Comparison of ENCODE assay signal across 1 cellular context in the genomic region with DNA sequence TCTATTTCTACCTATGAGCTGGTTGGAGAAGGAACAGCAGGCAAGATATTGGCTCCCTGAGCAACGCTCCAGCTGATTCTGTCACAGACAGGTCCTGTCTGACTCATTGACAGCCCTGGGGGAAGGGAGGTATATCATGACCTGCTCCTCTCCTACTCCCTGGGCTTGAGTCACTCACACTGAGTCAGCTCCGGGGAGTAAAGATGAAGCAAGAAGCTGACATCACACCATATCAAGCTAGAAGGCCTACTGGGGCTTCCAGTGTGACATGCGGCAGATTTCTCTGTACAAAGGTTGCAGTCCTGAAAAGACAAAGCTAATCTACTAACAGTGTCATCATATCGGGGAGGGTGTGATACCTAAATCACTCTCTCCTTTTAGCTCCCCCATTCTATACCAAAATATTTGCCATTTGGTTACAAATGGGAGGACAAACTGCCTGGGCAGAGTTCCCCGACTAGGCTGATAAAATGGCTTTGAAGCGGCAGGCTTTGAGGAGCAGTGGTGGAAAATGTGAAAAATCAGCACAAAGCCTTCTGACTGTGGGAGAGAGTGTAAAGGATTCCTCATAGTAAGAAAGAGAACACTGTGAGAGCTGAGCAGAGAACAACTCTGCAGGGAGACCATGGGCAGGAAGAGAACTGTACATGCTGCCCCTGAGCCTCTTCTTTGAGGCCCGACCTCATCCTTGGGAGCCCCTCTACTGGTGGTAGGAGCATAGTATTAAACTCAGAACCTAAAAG.
TF ChIP-seq lines count a peak whose summit lies in the region.

No MANE protein-coding gene starts in this region.

TF ChIP-seq in K562, 482 proteins besides CTCF, POLR2A, EP300 and RAD21 (continued from another document and continues in another):
- TF ChIP-seq, protein P1, sequence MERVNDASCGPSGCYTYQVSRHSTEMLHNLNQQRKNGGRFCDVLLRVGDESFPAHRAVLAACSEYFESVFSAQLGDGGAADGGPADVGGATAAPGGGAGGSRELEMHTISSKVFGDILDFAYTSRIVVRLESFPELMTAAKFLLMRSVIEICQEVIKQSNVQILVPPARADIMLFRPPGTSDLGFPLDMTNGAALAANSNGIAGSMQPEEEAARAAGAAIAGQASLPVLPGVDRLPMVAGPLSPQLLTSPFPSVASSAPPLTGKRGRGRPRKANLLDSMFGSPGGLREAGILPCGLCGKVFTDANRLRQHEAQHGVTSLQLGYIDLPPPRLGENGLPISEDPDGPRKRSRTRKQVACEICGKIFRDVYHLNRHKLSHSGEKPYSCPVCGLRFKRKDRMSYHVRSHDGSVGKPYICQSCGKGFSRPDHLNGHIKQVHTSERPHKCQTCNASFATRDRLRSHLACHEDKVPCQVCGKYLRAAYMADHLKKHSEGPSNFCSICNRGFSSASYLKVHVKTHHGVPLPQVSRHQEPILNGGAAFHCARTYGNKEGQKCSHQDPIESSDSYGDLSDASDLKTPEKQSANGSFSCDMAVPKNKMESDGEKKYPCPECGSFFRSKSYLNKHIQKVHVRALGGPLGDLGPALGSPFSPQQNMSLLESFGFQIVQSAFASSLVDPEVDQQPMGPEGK (CRISPR knock-in tag; IDR thresholded peaks at IDR 0.05; ENCODE audit: borderline replicate concordance) = no peak; the same call in 1 of the 2 replicates
- peak; percentile 32; the same call in 1 of the 2 replicates for TF ChIP-seq RAD51 (IDR thresholded peaks at IDR 0.05; ENCODE audit: borderline replicate concordance, low read depth)
- TF ChIP-seq ZNF699 (CRISPR knock-in tag; IDR thresholded peaks at IDR 0.05; ENCODE audit: insufficient replicate concordance) = no peak
- peak; percentile 100 for TF ChIP-seq TAF9B (IDR thresholded peaks at IDR 0.05; ENCODE audit: partially characterized antibody)
- TF ChIP-seq, protein P2, sequence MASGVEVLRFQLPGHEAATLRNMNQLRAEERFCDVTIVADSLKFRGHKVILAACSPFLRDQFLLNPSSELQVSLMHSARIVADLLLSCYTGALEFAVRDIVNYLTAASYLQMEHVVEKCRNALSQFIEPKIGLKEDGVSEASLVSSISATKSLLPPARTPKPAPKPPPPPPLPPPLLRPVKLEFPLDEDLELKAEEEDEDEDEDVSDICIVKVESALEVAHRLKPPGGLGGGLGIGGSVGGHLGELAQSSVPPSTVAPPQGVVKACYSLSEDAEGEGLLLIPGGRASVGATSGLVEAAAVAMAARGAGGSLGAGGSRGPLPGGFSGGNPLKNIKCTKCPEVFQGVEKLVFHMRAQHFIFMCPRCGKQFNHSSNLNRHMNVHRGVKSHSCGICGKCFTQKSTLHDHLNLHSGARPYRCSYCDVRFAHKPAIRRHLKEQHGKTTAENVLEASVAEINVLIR (CRISPR knock-in tag; IDR thresholded peaks at IDR 0.05) = peak; percentile 65
- TF ChIP-seq HDAC1 (IDR thresholded peaks at IDR 0.05) = peak in 1 of 2 experiments; percentile 98; a peak in 2 of 4 replicates
- peak; percentile 84 for TF ChIP-seq ETV1 (tag; conservative IDR thresholded peaks at IDR 0.05; ENCODE audit: low read depth)
- TF ChIP-seq ARID1B (IDR thresholded peaks at IDR 0.05) = peak; percentile 93
- no peak for TF ChIP-seq SPI1 (IDR thresholded peaks at IDR 0.05; ENCODE audit: borderline replicate concordance, low read depth, low read length)
- peak; percentile 93 for TF ChIP-seq CREM (IDR thresholded peaks at IDR 0.05; ENCODE audit: low read depth)
- peak; percentile 69; the same call in 1 of the 2 replicates for TF ChIP-seq HINFP (tag; conservative IDR thresholded peaks at IDR 0.05; ENCODE audit: low read depth)
- TF ChIP-seq PML (IDR thresholded peaks at IDR 0.05; ENCODE audit: low read length) = peak; percentile 21; the same call in 1 of the 2 replicates
- TF ChIP-seq TFAP4 (CRISPR knock-in tag; IDR thresholded peaks at IDR 0.05; ENCODE audit: borderline replicate concordance) = peak; percentile 100
- TF ChIP-seq KDM1A (IDR thresholded peaks at IDR 0.05) = peak; percentile 6 to 49; a peak in 2 of 4 replicates
- TF ChIP-seq KDM5B (IDR thresholded peaks at IDR 0.05; ENCODE audit: insufficient replicate concordance, low read depth, low read length) = peak; percentile 48
- 0 out of 2 replicates have a peak, but pooled peaks have one; percentile 27 for TF ChIP-seq TRIM28 (IDR thresholded peaks at IDR 0.05)
- peak; percentile 98 for TF ChIP-seq DPF2 (IDR thresholded peaks at IDR 0.05)
- TF ChIP-seq HSF4 (CRISPR knock-in tag; IDR thresholded peaks at IDR 0.05; ENCODE audit: borderline replicate concordance) = 0 out of 2 replicates have a peak, but pooled peaks have one; percentile 50
- peak; percentile 81 for TF ChIP-seq NCOR1 (IDR thresholded peaks at IDR 0.05)
- peak; percentile 65; the same call in 1 of the 2 replicates for TF ChIP-seq ZBTB17 (CRISPR knock-in tag; IDR thresholded peaks at IDR 0.05)
- TF ChIP-seq, protein P3, sequence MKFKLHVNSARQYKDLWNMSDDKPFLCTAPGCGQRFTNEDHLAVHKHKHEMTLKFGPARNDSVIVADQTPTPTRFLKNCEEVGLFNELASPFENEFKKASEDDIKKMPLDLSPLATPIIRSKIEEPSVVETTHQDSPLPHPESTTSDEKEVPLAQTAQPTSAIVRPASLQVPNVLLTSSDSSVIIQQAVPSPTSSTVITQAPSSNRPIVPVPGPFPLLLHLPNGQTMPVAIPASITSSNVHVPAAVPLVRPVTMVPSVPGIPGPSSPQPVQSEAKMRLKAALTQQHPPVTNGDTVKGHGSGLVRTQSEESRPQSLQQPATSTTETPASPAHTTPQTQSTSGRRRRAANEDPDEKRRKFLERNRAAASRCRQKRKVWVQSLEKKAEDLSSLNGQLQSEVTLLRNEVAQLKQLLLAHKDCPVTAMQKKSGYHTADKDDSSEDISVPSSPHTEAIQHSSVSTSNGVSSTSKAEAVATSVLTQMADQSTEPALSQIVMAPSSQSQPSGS (CRISPR knock-in tag; IDR thresholded peaks at IDR 0.05) = 0 out of 2 replicates have a peak, but pooled peaks have one; percentile 44
- no peak for TF ChIP-seq ZNF76 (CRISPR knock-in tag; IDR thresholded peaks at IDR 0.05; ENCODE audit: borderline replicate concordance)
- peak; percentile 81 for TF ChIP-seq BRD9 (IDR thresholded peaks at IDR 0.05; ENCODE audit: low read depth, partially characterized antibody)
- peak; percentile 85 for TF ChIP-seq ZNF644 (tag; IDR thresholded peaks at IDR 0.05; ENCODE audit: low read depth)
- TF ChIP-seq ZNF592 (IDR thresholded peaks at IDR 0.05) = peak; percentile 97
- no peak for TF ChIP-seq FOXJ3 (CRISPR knock-in tag; IDR thresholded peaks at IDR 0.05)
- TF ChIP-seq, protein P4, sequence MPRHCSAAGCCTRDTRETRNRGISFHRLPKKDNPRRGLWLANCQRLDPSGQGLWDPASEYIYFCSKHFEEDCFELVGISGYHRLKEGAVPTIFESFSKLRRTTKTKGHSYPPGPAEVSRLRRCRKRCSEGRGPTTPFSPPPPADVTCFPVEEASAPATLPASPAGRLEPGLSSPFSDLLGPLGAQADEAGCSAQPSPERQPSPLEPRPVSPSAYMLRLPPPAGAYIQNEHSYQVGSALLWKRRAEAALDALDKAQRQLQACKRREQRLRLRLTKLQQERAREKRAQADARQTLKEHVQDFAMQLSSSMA (CRISPR knock-in tag; IDR thresholded peaks at IDR 0.05) = no peak
- TF ChIP-seq ZNF41 (CRISPR knock-in tag; conservative IDR thresholded peaks at IDR 0.05) = no peak
- TF ChIP-seq IRF1 (CRISPR knock-in tag; IDR thresholded peaks at IDR 0.05; ENCODE audit: borderline replicate concordance) = no peak
- TF ChIP-seq FOXP1 (CRISPR knock-in tag; IDR thresholded peaks at IDR 0.05) = peak; percentile 35; the same call in 1 of the 2 replicates
- no peak for TF ChIP-seq THRAP3 (IDR thresholded peaks at IDR 0.05; ENCODE audit: borderline replicate concordance)
- no peak for TF ChIP-seq NFYB (IDR thresholded peaks at IDR 0.05; ENCODE audit: extremely low read depth, insufficient read length)
- TF ChIP-seq MTA2 (IDR thresholded peaks at IDR 0.05; ENCODE audit: low read depth) = no peak
- TF ChIP-seq BACH1 (tag; IDR thresholded peaks at IDR 0.05) = peak; percentile 91
- TF ChIP-seq SP1 (CRISPR knock-in tag; IDR thresholded peaks at IDR 0.05) = peak; percentile 74; the same call in 1 of the 2 replicates
- TF ChIP-seq RCOR1 (IDR thresholded peaks at IDR 0.05; ENCODE audit: borderline replicate concordance in 1 of 2, low read depth in 2 of 2, low read length in 2 of 2) = peak; percentile 76 to 89
- TF ChIP-seq NONO (IDR thresholded peaks at IDR 0.05; ENCODE audit: low read depth in 2 of 2, low read length in 1 of 2) = peak in 1 of 2 experiments; percentile 29; a peak in 1 of 4 replicates
- no peak for TF ChIP-seq WHSC1 (IDR thresholded peaks at IDR 0.05; ENCODE audit: low read length)
- TF ChIP-seq E4F1 (CRISPR knock-in tag; IDR thresholded peaks at IDR 0.05; ENCODE audit: borderline replicate concordance) = peak; percentile 50; the same call in 1 of the 2 replicates
- TF ChIP-seq MXI1 (IDR thresholded peaks at IDR 0.05; ENCODE audit: low read depth, low read length) = peak; percentile 49
- peak; percentile 45; the same call in 1 of the 2 replicates for TF ChIP-seq ESRRA (IDR thresholded peaks at IDR 0.05; ENCODE audit: borderline replicate concordance, low read depth)
- peak; percentile 87 for TF ChIP-seq JUNB (CRISPR knock-in tag; conservative IDR thresholded peaks at IDR 0.05)
- TF ChIP-seq RBFOX2 (IDR thresholded peaks at IDR 0.05; ENCODE audit: low read depth, low read length) = peak; percentile 31; the same call in 1 of the 2 replicates
- TF ChIP-seq SAP30 (IDR thresholded peaks at IDR 0.05; ENCODE audit: borderline replicate concordance, insufficient read depth, low read depth, low read length, poor library complexity, severe bottlenecking) = peak; percentile 86
- no peak for TF ChIP-seq HMG20B (CRISPR knock-in tag; IDR thresholded peaks at IDR 0.05)
